16 cellular contexts compared by ENCODE assay signal in genomic region chr17:58706351-58707140, GRCh38. TPM values are rescaled to one million over a fixed set of nuclear protein-coding genes. Genes with fewer than 3 reads are reported as not detected.
DNase-seq lines count a peak whose midpoint lies in the region; ATAC-seq and TF ChIP-seq lines count a peak whose summit lies in the region.
"Had no signal": no experiment of that assay in that cellular context is flagged by ENCODE, and none has a peak within 500 bp of the region (broad histone marks: within the 10 kb centered on the region; RNA-seq: fewer than 3 reads in every experiment).

No MANE protein-coding gene starts in this region.

- peaks cover 27% of the 10 kb centered on the region for H3K36me3 Mint-ChIP-seq in T-helper 1 cell treated with Interleukin-12 subunit alpha and Interleukin-12 subunit beta and Interleukin-4 antibody, amounts not matched to agents 30 μg/mL and 1 μg/mL, for 36 hours (ENCODE audit: low read depth)
- H3K36me3 Mint-ChIP-seq in endodermal cell (ENCODE audit: low read depth) = peaks cover 14% of the 10 kb centered on the region

- WGBS in endodermal cell (ENCODE audit: insufficient coverage in 1 of 2, insufficient read length in 1 of 2), 2 experiments = 86 to 94% methylated on average over 1 to 3 of the region's 3 CpGs
- WGBS in stomach, 5 donors = 64 to 80% (median 70%) methylated on average over 3 of the region's 3 CpGs

- peak; percentile 38 for DNase-seq in GM06990 (ENCODE audit: extremely low read depth, insufficient read length)
- peak; percentile 54 for DNase-seq in GM12865 (ENCODE audit: low read depth)
- peak; percentile 29 for DNase-seq in endodermal cell
- DNase-seq in stomach = no peak
- no peak for DNase-seq in NCI-H1694 treated with DMSO at 0.1 percent for 48 hours (lab: John Stamatoyannopoulos, UW)
- DNase-seq: activated CD4-positive, CD25-positive, alpha-beta regulatory T cell; AML-193; left lung; NCI-H1048; NCI-H524; Right ventricle myocardium superior had no signal

- H3K4me3 ChIP-seq in GM06990 (replicated peaks; ENCODE audit: low read depth, low read length) (no peak overlapping the region), GM12865 (ENCODE audit: low read depth, low read length) (no peak overlapping the region), endodermal cell (ENCODE audit: low read length) (no peak overlapping the region), stomach (no peak overlapping the region)
- H3K4me3 ChIP-seq: left lung, vagina had no signal

- intact Hi-C loops in stomach (cut with DNase I; ENCODE audit: low total_unique reads) = no loop called here

- peak overlapping the region; percentile 81 for H3K27ac Mint-ChIP-seq in T-helper 1 cell treated with Interleukin-12 subunit alpha and Interleukin-12 subunit beta and Interleukin-4 antibody, amounts not matched to agents 30 μg/mL and 1 μg/mL, for 36 hours
- H3K27ac Mint-ChIP-seq in endodermal cell = no peak overlapping the region

- H3K27me3 ChIP-seq in GM06990 (replicated peaks; ENCODE audit: control insufficient read depth, insufficient read depth, low read length) = no peaks in the 10 kb centered on the region
- H3K27me3 ChIP-seq in endodermal cell (ENCODE audit: control insufficient read depth, insufficient read depth, low read length, poor library complexity, severe bottlenecking) = no peaks in the 10 kb centered on the region
- no peaks in the 10 kb centered on the region for H3K27me3 ChIP-seq in stomach
- H3K27me3 ChIP-seq: left lung, vagina had no signal

- no peak for TF ChIP-seq CTCF in GM06990 (IDR thresholded peaks at IDR 0.05; ENCODE audit: insufficient read depth, low read length, poor library complexity, severe bottlenecking)
- no peak for TF ChIP-seq CTCF in GM12865 (IDR thresholded peaks at IDR 0.05; ENCODE audit: insufficient read depth, low read depth, low read length, missing control alignments)
- no peak for TF ChIP-seq CTCF in endodermal cell (conservative IDR thresholded peaks at IDR 0.05)
- TF ChIP-seq CTCF in stomach (IDR thresholded peaks at IDR 0.05) = no peak

- H3K9ac ChIP-seq in endodermal cell (ENCODE audit: extremely low read depth, low read length, poor library complexity, severe bottlenecking) = no peak overlapping the region
- H3K9ac ChIP-seq: KMS-11 had no signal

- H3K4me1 Mint-ChIP-seq in T-helper 1 cell treated with Interleukin-12 subunit alpha and Interleukin-12 subunit beta and Interleukin-4 antibody, amounts not matched to agents 30 μg/mL and 1 μg/mL, for 36 hours (ENCODE audit: low read depth) = peaks cover 29% of the 10 kb centered on the region
- H3K4me1 Mint-ChIP-seq in endodermal cell = peaks cover 10% of the 10 kb centered on the region

- H3K9me3 Mint-ChIP-seq in T-helper 1 cell treated with Interleukin-12 subunit alpha and Interleukin-12 subunit beta and Interleukin-4 antibody, amounts not matched to agents 30 μg/mL and 1 μg/mL, for 36 hours = no peaks in the 10 kb centered on the region
- H3K9me3 Mint-ChIP-seq in endodermal cell = no peaks in the 10 kb centered on the region

- H3K36me3 ChIP-seq in GM06990 (ENCODE audit: control insufficient read depth, insufficient read depth, low read length) (no peaks in the 10 kb centered on the region; the same call in 1 of the 2 replicates), endodermal cell (ENCODE audit: control insufficient read depth, insufficient read depth, low read length) (no peaks in the 10 kb centered on the region), stomach (peaks cover 8 to 78% (median 50%) of the 10 kb centered on the region in 4 donors)

- TF ChIP-seq EP300 in stomach (IDR thresholded peaks at IDR 0.05) = no peak

- TF ChIP-seq POLR2A in stomach (IDR thresholded peaks at IDR 0.05) = no peak

- H3K4me3 Mint-ChIP-seq in T-helper 1 cell treated with Interleukin-12 subunit alpha and Interleukin-12 subunit beta and Interleukin-4 antibody, amounts not matched to agents 30 μg/mL and 1 μg/mL, for 36 hours = peak overlapping the region; percentile 63
- H3K4me3 Mint-ChIP-seq in endodermal cell = no peak overlapping the region

- no peaks in the 10 kb centered on the region for H3K27me3 Mint-ChIP-seq in T-helper 1 cell treated with Interleukin-12 subunit alpha and Interleukin-12 subunit beta and Interleukin-4 antibody, amounts not matched to agents 30 μg/mL and 1 μg/mL, for 36 hours (ENCODE audit: low read depth)
- H3K27me3 Mint-ChIP-seq in endodermal cell (ENCODE audit: insufficient read depth) = no peaks in the 10 kb centered on the region

- H3K9me3 ChIP-seq in endodermal cell (ENCODE audit: control insufficient read depth, low read length) (no peaks in the 10 kb centered on the region), stomach (no peaks in the 10 kb centered on the region)
- H3K9me3 ChIP-seq: left lung, vagina had no signal

- H3K4me1 ChIP-seq in endodermal cell (ENCODE audit: control insufficient read depth, insufficient read depth, low read length) = no peaks in the 10 kb centered on the region
- H3K4me1 ChIP-seq in stomach = peaks cover 0 to 13% (median 0%) of the 10 kb centered on the region in 4 donors
- H3K4me1 ChIP-seq: left lung, vagina had no signal

- H3K27ac ChIP-seq in endodermal cell (ENCODE audit: low read depth, low read length) (no peak overlapping the region), stomach (no peak overlapping the region)
- H3K27ac ChIP-seq: KMS-11, left lung, vagina had no signal

- ATAC-seq in GM18498 (IDR thresholded peaks at IDR 0.05; ENCODE audit: unreplicated experiment) = no peak
- ATAC-seq: left lung, sciatic nerve had no signal

RNA-seq across cellular contexts. Expression of gene RAD51C, which starts 14.1 kb away (rescaled TPM):
- total RNA-seq in endodermal cell (10 to 100 TPM; 18.0 to 26.5 TPM), stomach (10 to 100 TPM in 3 of 5 donors, 1 to 10 TPM in 1, not detected in 1; 1.2 to 44.6 (median 23.7) TPM)
- polyA plus RNA-seq in endodermal cell (2013, experiment 1 of 2) = 26.4 TPM
- polyA plus RNA-seq in endodermal cell (2013, experiment 2 of 2) = 29.8 TPM
- 10 to 100 TPM; 13.7 to 22.9 (median 21.5) TPM for polyA plus RNA-seq in stomach

RNA-seq across cellular contexts. Expression of gene TEX14, which starts 14.7 kb away (rescaled TPM):
- under 1 TPM; 0.09 to 0.18 TPM for total RNA-seq in endodermal cell
- polyA plus RNA-seq in endodermal cell (2013, experiment 1 of 2) = 0.32 TPM
- 0.62 TPM for polyA plus RNA-seq in endodermal cell (2013, experiment 2 of 2)
- total RNA-seq in stomach = not detected
- polyA plus RNA-seq in stomach = under 1 TPM in 2 of 3 donors, not detected in 1; 0.03 to 0.06 TPM
- total RNA-seq: vagina had no signal

RNA-seq across cellular contexts. Expression of gene PPM1E, which starts 49.1 kb away (rescaled TPM):
- 1 to 10 TPM; 1.4 to 2.2 TPM for total RNA-seq in endodermal cell
- polyA plus RNA-seq in endodermal cell (2013, experiment 1 of 2) = 12.0 TPM
- 11.7 TPM for polyA plus RNA-seq in endodermal cell (2013, experiment 2 of 2)
- total RNA-seq in stomach = under 1 TPM in 2 of 5 donors, not detected in 3; 0.89 to 0.92 TPM
- polyA plus RNA-seq in stomach = under 1 TPM; 0.08 to 0.15 (median 0.12) TPM

Comparison
In these comparisons a context has a peak if more than half of its experiments do, and no peak if none do; other contexts are left out.
1. DNase-seq: peak in GM06990 (single experiment), GM12865 (single experiment) and endodermal cell (single experiment); none in stomach (single experiment) and NCI-H1694 treated with DMSO at 0.1 percent for 48 hours (single experiment).